In the genomic region with DNA sequence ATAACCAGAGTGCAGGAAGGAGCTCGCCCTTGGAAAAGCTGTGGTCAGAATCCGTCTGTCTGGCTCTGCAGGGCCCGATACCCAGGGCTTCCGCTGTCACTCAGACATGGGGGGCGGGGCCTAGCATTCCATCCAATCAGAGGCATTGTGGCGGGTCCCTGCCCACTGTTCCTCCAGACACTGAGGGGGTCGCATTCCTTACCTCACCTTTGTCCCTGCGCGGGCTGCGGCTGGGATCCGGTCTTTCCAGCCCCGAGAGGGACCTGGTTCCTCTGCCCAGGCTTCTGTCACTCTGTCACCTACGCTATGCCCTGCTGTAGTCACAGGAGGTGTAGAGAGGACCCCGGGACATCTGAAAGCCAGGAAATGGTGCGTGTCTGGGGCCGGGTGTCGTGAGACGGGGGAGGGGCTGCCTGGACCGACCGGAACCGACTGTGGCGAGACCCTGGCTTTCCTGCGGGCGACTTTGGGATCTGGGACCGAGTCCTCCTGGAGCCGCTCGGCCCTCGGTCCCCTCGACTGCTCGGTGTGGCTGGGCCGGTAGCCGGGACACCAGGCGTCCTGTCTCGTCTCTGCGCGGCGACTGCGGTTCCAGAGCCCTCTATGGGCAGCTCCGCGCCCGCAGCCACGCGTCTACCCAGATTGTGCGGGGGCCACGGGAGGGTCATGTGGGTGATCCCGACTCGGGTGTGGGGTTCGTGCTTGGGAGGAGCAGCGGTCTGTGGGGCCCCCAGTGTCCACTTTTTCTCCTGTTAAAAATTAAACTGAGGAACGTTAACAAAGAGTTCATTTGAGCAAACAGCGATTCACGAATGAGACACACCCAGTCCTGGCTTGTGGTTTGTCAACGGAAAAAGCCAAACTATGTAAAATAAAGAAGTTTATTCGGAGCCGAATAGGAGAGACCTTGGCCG, we compare ENCODE assay signal across 8 cellular contexts. TPM values are rescaled to one million over a fixed set of nuclear protein-coding genes. Genes with fewer than 3 reads are reported as not detected.
A peak's percentile ranks its signal among the peaks of the same experiment; 100 is the strongest.
DNase-seq lines count a peak whose midpoint lies in the region; ATAC-seq and TF ChIP-seq lines count a peak whose summit lies in the region.

A gene (plus strand): TSS at position 165 of the 914 bp plus-strand sequence. CDS start 142 bp downstream, at position 307.

- H3K27me3 ChIP-seq in foreskin keratinocyte: no peaks in the 10 kb centered on the region

- H3K4me1 ChIP-seq in foreskin keratinocyte: no peaks in the 10 kb centered on the region

- peaks cover 29% of the 10 kb centered on the region for H3K4me1 Mint-ChIP-seq in nephron
- peaks cover 14 to 20% of the 10 kb centered on the region in 2 donors for H3K4me1 Mint-ChIP-seq in stimulated activated naive B cell treated with anti-CD40 and anti-IgM and Interleukin-4, amounts not matched to agents 10 μg/mL and 1 μg/mL and 100 μg/mL, for 72 hours

- H3K4me3 Mint-ChIP-seq in nephron: peak within 1 kb of the TSS; percentile 92 to 98 (median 96)
- H3K4me3 Mint-ChIP-seq in stimulated activated naive B cell treated with anti-CD40 and anti-IgM and Interleukin-4, amounts not matched to agents 10 μg/mL and 1 μg/mL and 100 μg/mL, for 72 hours: peak within 1 kb of the TSS; percentile 87 to 91

- ATAC-seq in HG03103 (IDR thresholded peaks at IDR 0.05; ENCODE audit: low read depth, unreplicated experiment) (peak; percentile 61), foreskin keratinocyte (peak; percentile 43), HG02610 (IDR thresholded peaks at IDR 0.05; ENCODE audit: unreplicated experiment) (no peak)
- peak; percentile 90 to 92 for ATAC-seq in stimulated activated naive B cell treated with anti-CD40 and anti-IgM and Interleukin-4, amounts not matched to agents 10 μg/mL and 1 μg/mL and 100 μg/mL, for 72 hours (replicated peaks)

- peak within 1 kb of the TSS; percentile 97 to 99 (median 98) for H3K27ac Mint-ChIP-seq in nephron
- H3K27ac Mint-ChIP-seq in stimulated activated naive B cell treated with anti-CD40 and anti-IgM and Interleukin-4, amounts not matched to agents 10 μg/mL and 1 μg/mL and 100 μg/mL, for 72 hours: peak within 1 kb of the TSS; percentile 90

- H3K36me3 Mint-ChIP-seq in nephron (ENCODE audit: low read depth): peaks cover 53% of the 10 kb centered on the region
- peaks cover 0 to 6% of the 10 kb centered on the region in 2 donors for H3K36me3 Mint-ChIP-seq in stimulated activated naive B cell treated with anti-CD40 and anti-IgM and Interleukin-4, amounts not matched to agents 10 μg/mL and 1 μg/mL and 100 μg/mL, for 72 hours

- no peak within 1 kb of the TSS for H3K27ac ChIP-seq in foreskin keratinocyte

- TF ChIP-seq CTCF in foreskin keratinocyte (conservative IDR thresholded peaks at IDR 0.05) (peak; percentile 22), nephron (IDR thresholded peaks at IDR 0.05; ENCODE audit: unreplicated experiment in 3 of 3) (no peak)

- peaks cover 22% of the 10 kb centered on the region for H3K9me3 Mint-ChIP-seq in nephron
- peaks cover 3 to 4% of the 10 kb centered on the region in 2 donors for H3K9me3 Mint-ChIP-seq in stimulated activated naive B cell treated with anti-CD40 and anti-IgM and Interleukin-4, amounts not matched to agents 10 μg/mL and 1 μg/mL and 100 μg/mL, for 72 hours

- DNase-seq in D341Med (ENCODE audit: low spot score) (peak; percentile 89), RPMI7951 (ENCODE audit: low read depth) (peak; percentile 83), foreskin keratinocyte (peak in 1 of 2 donors; percentile 37)
- peak; percentile 37 for DNase-seq in activated effector memory CD4-positive, alpha-beta T cell treated with Interleukin-2 at 50 U/mL for 16 hours
- DNase-seq in stimulated activated naive B cell treated with anti-CD40 and anti-IgM and Interleukin-4, amounts not matched to agents 10 μg/mL and 1 μg/mL and 100 μg/mL, for 72 hours: peak; percentile 53

- H3K27me3 Mint-ChIP-seq in nephron (ENCODE audit: low read depth): peaks cover 4% of the 10 kb centered on the region
- peaks cover 0 to 7% of the 10 kb centered on the region in 2 donors for H3K27me3 Mint-ChIP-seq in stimulated activated naive B cell treated with anti-CD40 and anti-IgM and Interleukin-4, amounts not matched to agents 10 μg/mL and 1 μg/mL and 100 μg/mL, for 72 hours

RNA-seq across cellular contexts. Expression of the gene that starts here (rescaled TPM):
- 17.8 and 23.0 TPM in 2 replicates for total RNA-seq in RPMI7951 (2014; rRNA removed; shearing (Covaris generic))
- 1.3 TPM in 2 replicates for total RNA-seq in foreskin keratinocyte
- 0.81 and 0.82 TPM in 2 replicates for polyA plus RNA-seq in foreskin keratinocyte
